Comparison of ENCODE assay signal across 7 cellular contexts in the genomic region with DNA sequence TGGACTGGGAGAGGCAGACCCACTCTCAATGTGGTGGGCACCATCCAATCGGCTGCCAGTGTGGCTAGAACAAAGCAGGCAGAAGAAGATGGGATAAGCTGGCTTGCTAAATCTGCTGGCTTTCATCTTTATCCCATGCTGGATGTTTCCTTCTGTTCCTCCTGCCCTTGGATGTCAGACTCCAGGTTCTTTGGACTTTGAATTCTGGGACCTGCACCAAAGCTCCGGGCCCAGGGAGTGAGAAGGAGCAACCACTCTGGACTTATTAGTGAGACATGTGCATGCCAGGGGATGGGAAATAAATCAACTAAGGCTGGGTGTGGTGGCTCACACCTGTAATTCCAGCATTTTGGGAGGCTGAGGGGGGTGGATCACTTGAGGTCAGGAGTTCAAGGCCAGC.
"Had no signal": no experiment of that assay in that cellular context is flagged by ENCODE, and none has a peak within 500 bp of the region (broad histone marks: within the 10 kb centered on the region; RNA-seq: fewer than 3 reads in every experiment).

No MANE protein-coding gene starts in this region.

- H3K9me3 ChIP-seq: HAP-1 had no signal

- H3K27ac ChIP-seq: GM23248 had no signal

- H3K4me3 ChIP-seq: GM23248, HAP-1 had no signal

- H2AFZ ChIP-seq: GM23248 had no signal

- ATAC-seq: HCT116 had no signal

- H3K36me3 ChIP-seq: HAP-1 had no signal

- H3K9ac ChIP-seq: GM23248 had no signal

- DNase-seq: GM23248, GOT3, H7, HFFc6 had no signal

- FAIRE-seq: HTR-8/SVneo had no signal
